18 cellular contexts compared by ENCODE assay signal in genomic region chr1:21537511-21537931, GRCh38. TPM values are rescaled to one million over a fixed set of nuclear protein-coding genes. Genes with fewer than 3 reads are reported as not detected.
DNase-seq lines count a peak whose midpoint lies in the region; ATAC-seq and TF ChIP-seq lines count a peak whose summit lies in the region.
"Had no signal": no experiment of that assay in that cellular context is flagged by ENCODE, and none has a peak within 500 bp of the region (broad histone marks: within the 10 kb centered on the region; RNA-seq: fewer than 3 reads in every experiment).

No MANE protein-coding gene starts in this region.

- no peak overlapping the region for H3K4me2 ChIP-seq in MM.1S (ENCODE audit: low read depth, low read length)

- no peak overlapping the region for H3K4me3 Mint-ChIP-seq in CD8-positive, alpha-beta T cell
- H3K4me3 Mint-ChIP-seq: stimulated activated memory B cell treated with anti-CD40 and anti-IgM and Interleukin-4, amounts not matched to agents 10 μg/mL and 1 μg/mL and 100 μg/mL, for 72 hours had no signal

- peaks cover 31% of the 10 kb centered on the region for H3K27me3 Mint-ChIP-seq in CD8-positive, alpha-beta T cell (ENCODE audit: low read depth)

- no peaks in the 10 kb centered on the region for H3K9me2 ChIP-seq in MM.1S (replicated peaks; ENCODE audit: insufficient read depth, low read length)

- H3K27me3 ChIP-seq in H7 (ENCODE audit: control insufficient read depth, insufficient read depth, low read length) (no peaks in the 10 kb centered on the region), liver (ENCODE audit: control insufficient read depth in 4 of 4, insufficient read depth in 4 of 4, low read length in 3 of 4) (no peaks in the 10 kb centered on the region), MM.1S (replicated peaks; ENCODE audit: insufficient read depth, low read length) (peaks cover 85% of the 10 kb centered on the region)
- H3K27me3 ChIP-seq in CD8-positive, alpha-beta T cell (ENCODE audit: insufficient read depth, low read length): no peaks in the 10 kb centered on the region
- H3K27me3 ChIP-seq: MG63 had no signal

- peaks cover 16 to 37% (median 29%) of the 10 kb centered on the region in 4 donors for H3K4me1 ChIP-seq in liver (ENCODE audit: control insufficient read depth in 4 of 4, insufficient read depth in 4 of 4, low read length in 3 of 4)
- H3K4me1 ChIP-seq in CD8-positive, alpha-beta T cell (ENCODE audit: insufficient read depth, low read length): no peaks in the 10 kb centered on the region
- H3K4me1 ChIP-seq in MM.1S (ENCODE audit: low read length): no peaks in the 10 kb centered on the region

- H4K20me1 ChIP-seq in MM.1S (ENCODE audit: insufficient read depth, low read length): no peaks in the 10 kb centered on the region

- intact Hi-C loops in Right ventricle myocardium inferior (cut with DNase I): loop anchor here (2.0 kb wide), 1 partner anchor 27 kb away; no protein-coding TSS in a partner anchor
- intact Hi-C loops in CD8-positive, alpha-beta T cell (cut with DNase I, micrococcal nuclease): no loop called here

- WGBS in liver: 16% methylated on average over 12 of the region's 12 CpGs

- no peaks in the 10 kb centered on the region for H3K79me2 ChIP-seq in MM.1S (ENCODE audit: low read length)

- H3K36me3 Mint-ChIP-seq in CD8-positive, alpha-beta T cell: no peaks in the 10 kb centered on the region
- H3K36me3 Mint-ChIP-seq: stimulated activated memory B cell treated with anti-CD40 and anti-IgM and Interleukin-4, amounts not matched to agents 10 μg/mL and 1 μg/mL and 100 μg/mL, for 72 hours had no signal

- no peak for TF ChIP-seq CTCF in liver (IDR thresholded peaks at IDR 0.05; ENCODE audit: low read depth, low read length, missing input control)
- no peak for TF ChIP-seq CTCF in CD8-positive, alpha-beta T cell (IDR thresholded peaks at IDR 0.05)
- no peak for TF ChIP-seq CTCF in MM.1S (IDR thresholded peaks at IDR 0.05; ENCODE audit: low read length)

- DNase-seq in H7 (peak; percentile 62), Right ventricle myocardium inferior (ENCODE audit: missing footprints) (peak; percentile 78), renal cortical epithelial cell (ENCODE audit: low read depth) (peak; percentile 62), NCI-H2227 treated with DMSO at 0.1 percent for 48 hours (lab: John Stamatoyannopoulos, UW) (no peak), MM.1S (no peak)
- DNase-seq in CD8-positive, alpha-beta T cell: no peak
- DNase-seq: EL, MG63, midbrain, NCI-H187 treated with DMSO at 0.1 percent for 48 hours, NCI-H446, SIG-M5, T-helper 2 cell had no signal

- H3K27ac Mint-ChIP-seq in CD8-positive, alpha-beta T cell: no peak overlapping the region
- H3K27ac Mint-ChIP-seq: activated T-helper 2 cell treated with anti-CD3 and anti-CD28 coated beads, Interferon-gamma antibody, Interleukin-2, Interleukin-4, amounts not matched to agents 10 μg/mL and 5 μg/mL and 100 μg/mL, durations not matched to agents 14 hours and 24 hours and 36 hours; stimulated activated memory B cell treated with anti-CD40 and anti-IgM and Interleukin-4, amounts not matched to agents 10 μg/mL and 1 μg/mL and 100 μg/mL, for 72 hours had no signal

- H3K9me3 Mint-ChIP-seq in CD8-positive, alpha-beta T cell: no peaks in the 10 kb centered on the region
- H3K9me3 Mint-ChIP-seq: activated T-helper 2 cell treated with anti-CD3 and anti-CD28 coated beads, Interferon-gamma antibody, Interleukin-2, Interleukin-4, amounts not matched to agents 10 μg/mL and 5 μg/mL and 100 μg/mL, durations not matched to agents 14 hours and 24 hours and 36 hours; stimulated activated memory B cell treated with anti-CD40 and anti-IgM and Interleukin-4, amounts not matched to agents 10 μg/mL and 1 μg/mL and 100 μg/mL, for 72 hours had no signal

- H3K4me3 ChIP-seq in H7 (ENCODE audit: insufficient read depth, low read depth, low read length) (no peak overlapping the region), liver (ENCODE audit: low read depth in 1 of 3, low read length in 3 of 3) (no peak overlapping the region), MM.1S (ENCODE audit: low read length) (no peak overlapping the region)
- H3K4me3 ChIP-seq in CD8-positive, alpha-beta T cell (ENCODE audit: low read depth, low read length): no peak overlapping the region
- H3K4me3 ChIP-seq: MG63 had no signal

- H3K36me3 ChIP-seq in H7 (replicated peaks; ENCODE audit: control insufficient read depth, insufficient read depth, low read length): no peaks in the 10 kb centered on the region; the same call in 1 of the 2 replicates
- H3K36me3 ChIP-seq in liver (ENCODE audit: control insufficient read depth in 4 of 4, insufficient read depth in 3 of 4, low read depth in 1 of 4, low read length in 3 of 4): no peaks in the 10 kb centered on the region
- H3K36me3 ChIP-seq in CD8-positive, alpha-beta T cell (ENCODE audit: insufficient read depth, low read length): no peaks in the 10 kb centered on the region
- H3K36me3 ChIP-seq in MM.1S (replicated peaks; ENCODE audit: insufficient read depth, low read length): no peaks in the 10 kb centered on the region
- H3K36me3 ChIP-seq: MG63 had no signal

- no peak overlapping the region for H2AFZ ChIP-seq in MM.1S (ENCODE audit: low read length)

- H3K9me3 ChIP-seq in liver (ENCODE audit: control insufficient read depth in 4 of 4, low read length in 3 of 4) (no peaks in the 10 kb centered on the region), MM.1S (replicated peaks; ENCODE audit: insufficient read depth, low read length) (no peaks in the 10 kb centered on the region)
- H3K9me3 ChIP-seq in CD8-positive, alpha-beta T cell (ENCODE audit: low read length): no peaks in the 10 kb centered on the region
- H3K9me3 ChIP-seq: MG63 had no signal

- POLR2A ChIA-PET in CD8-positive, alpha-beta T cell (lab: Charles Lee): no interaction called here

- H3K27ac ChIP-seq in liver (ENCODE audit: low read depth in 1 of 2, low read length in 2 of 2): peak overlapping the region; percentile 65 to 81
- no peak overlapping the region for H3K27ac ChIP-seq in CD8-positive, alpha-beta T cell (ENCODE audit: low read depth, low read length)
- H3K27ac ChIP-seq in MM.1S (ENCODE audit: low read length): no peak overlapping the region

- H3K4me1 Mint-ChIP-seq in CD8-positive, alpha-beta T cell (ENCODE audit: low read depth): no peaks in the 10 kb centered on the region

- H3F3A ChIP-seq in MM.1S (ENCODE audit: insufficient read depth, low read length): no peaks in the 10 kb centered on the region

- H3K9ac ChIP-seq in liver (ENCODE audit: low read depth in 1 of 2, low read length in 2 of 2) (peak overlapping the region in 1 of 2 donors; percentile 14), MM.1S (ENCODE audit: low read length) (no peak overlapping the region)

- peak in 1 of 2 donors; percentile 2 for TF ChIP-seq RAD21 in liver (IDR thresholded peaks at IDR 0.05)

- CTCF ChIA-PET in CD8-positive, alpha-beta T cell (lab: Charles Lee): no interaction called here

- peak; percentile 42 for ATAC-seq in Right ventricle myocardium inferior
- ATAC-seq in GM19035 (IDR thresholded peaks at IDR 0.05; ENCODE audit: unreplicated experiment): no peak
- no peak for ATAC-seq in CD8-positive, alpha-beta T cell
- ATAC-seq: activated CD4-positive, CD25-positive, alpha-beta regulatory T cell treated with anti-CD3 and anti-CD28 coated beads, Interleukin-2, amount 50 U/mL, for 24 hours; stimulated activated memory B cell treated with anti-CD40 and anti-IgM and Interleukin-4, amounts not matched to agents 10 μg/mL and 1 μg/mL and 100 μg/mL, for 72 hours had no signal

TF ChIP-seq in liver, 16 proteins besides CTCF, POLR2A, EP300 and RAD21 (continues in another document):
- TF ChIP-seq HNF4A (conservative IDR thresholded peaks at IDR 0.05) (peak; percentile 55 to 71), REST (IDR thresholded peaks at IDR 0.05) (peak; percentile 62), ATF3 (IDR thresholded peaks at IDR 0.05) (no peak), NR2F2 (IDR thresholded peaks at IDR 0.05) (no peak), SP1 (IDR thresholded peaks at IDR 0.05) (no peak), GABPA (IDR thresholded peaks at IDR 0.05 in 1 of 2, conservative IDR thresholded peaks at IDR 0.05 in 1 of 2) (no peak), EGR1 (IDR thresholded peaks at IDR 0.05; ENCODE audit: low read depth in 2 of 2) (peak in 1 of 2 donors; percentile 47)

RNA-seq across cellular contexts. Expression of gene ALPL, which starts 28.3 kb away (rescaled TPM):
- total RNA-seq in H7 (2014; rRNA removed; shearing (Covaris generic)): 181 and 187 TPM in 2 replicates
- 11.0 TPM for total RNA-seq in Right ventricle myocardium inferior
- total RNA-seq in liver: 10 to 100 TPM in 1 of 2 donors, 1 to 10 TPM in 1; 3.3 to 37.9 TPM
- polyA plus RNA-seq in liver: 10 to 100 TPM; 43.5 to 93.1 TPM
- total RNA-seq in renal cortical epithelial cell: 0.35 and 11.1 TPM in 2 replicates
- total RNA-seq in CD8-positive, alpha-beta T cell: not detected
- total RNA-seq: activated T-helper 2 cell treated with anti-CD3 and anti-CD28 coated beads, Interferon-gamma antibody, Interleukin-2, Interleukin-4, amounts not matched to agents 10 μg/mL and 5 μg/mL and 100 μg/mL, durations not matched to agents 14 hours and 24 hours and 36 hours had no signal

Comparison
In these comparisons a context has a peak if more than half of its experiments do, and no peak if none do; other contexts are left out.
1. DNase-seq: peak in H7 (single experiment), Right ventricle myocardium inferior (single experiment) and renal cortical epithelial cell (single experiment); none in NCI-H2227 treated with DMSO at 0.1 percent for 48 hours (single experiment), CD8-positive, alpha-beta T cell (0 of 7) and MM.1S (single experiment).
2. H3K27ac ChIP-seq: peak in liver (2 of 2); none in CD8-positive, alpha-beta T cell (single experiment) and MM.1S (single experiment).